19 cellular contexts compared by ENCODE assay signal in genomic region chr10:122420624-122421007, GRCh38. TPM values are rescaled to one million over a fixed set of nuclear protein-coding genes. Genes with fewer than 3 reads are reported as not detected.
DNase-seq lines count a peak whose midpoint lies in the region; ATAC-seq, FAIRE-seq and TF ChIP-seq lines count a peak whose summit lies in the region.
"Had no signal": no experiment of that assay in that cellular context is flagged by ENCODE, and none has a peak within 500 bp of the region (broad histone marks: within the 10 kb centered on the region; RNA-seq: fewer than 3 reads in every experiment).

No MANE protein-coding gene starts in this region.

- no peak overlapping the region for H3K4me3 Mint-ChIP-seq in activated naive CD4-positive, alpha-beta T cell treated with anti-CD3 and anti-CD28 coated beads, Interleukin-2, amount 10 ng/mL, durations not matched to agents 7 days and 5 days
- peak overlapping the region; percentile 11 for H3K4me3 Mint-ChIP-seq in activated T-helper 17 cell treated with anti-CD3 and anti-CD28 coated beads, Interleukin-2, amount 50 U/mL, for 72 hours
- H3K4me3 Mint-ChIP-seq: activated T-helper 1 cell treated with anti-CD3 and anti-CD28 coated beads, Interleukin-12 subunit alpha, Interleukin-12 subunit beta, Interleukin-2, Interleukin-4 antibody, amounts not matched to agents 30 ng/mL and 10 ng/mL and 1 ng/mL, durations not matched to agents 14 hours and 24 hours and 36 hours had no signal

- H2AFZ ChIP-seq in keratinocyte (ENCODE audit: control insufficient read depth, low read length): no peak overlapping the region

- no peaks in the 10 kb centered on the region for H3K27me3 ChIP-seq in keratinocyte (ENCODE audit: control insufficient read depth, extremely low read depth, insufficient read depth, low read length)
- H3K27me3 ChIP-seq: MG63, Peyer's patch had no signal

- H3K36me3 ChIP-seq in keratinocyte (ENCODE audit: control insufficient read depth in 2 of 2, extremely low read depth in 1 of 2, insufficient read depth in 2 of 2, low read length in 2 of 2): peaks cover 3 to 18% of the 10 kb centered on the region in 2 experiments

- no peak overlapping the region for H3K4me3 ChIP-seq in keratinocyte (ENCODE audit: control insufficient read depth in 2 of 3, extremely low read depth in 1 of 3, insufficient read depth in 2 of 3, low read depth in 1 of 3, low read length in 3 of 3)
- H3K4me3 ChIP-seq: MG63, Peyer's patch had no signal

- ATAC-seq in activated naive CD4-positive, alpha-beta T cell treated with anti-CD3 and anti-CD28 coated beads, Interleukin-2, amount 50 U/mL, for 72 hours: no peak
- ATAC-seq in activated T-helper 17 cell treated with anti-CD3 and anti-CD28 coated beads, Interleukin-2, amount 50 U/mL, for 72 hours (replicated peaks): no peak
- ATAC-seq: activated CD4-positive, CD25-positive, alpha-beta regulatory T cell treated with anti-CD3 and anti-CD28 coated beads, Interleukin-2, amount 50 U/mL, for 24 hours had no signal

- peak overlapping the region; percentile 61 for H3K9ac ChIP-seq in keratinocyte (ENCODE audit: control insufficient read depth, extremely low read depth, insufficient read depth, low read length)

- peak; percentile 5 for FAIRE-seq in keratinocyte (lab: Jason Lieb, UNC)
- FAIRE-seq: bronchial epithelial cell had no signal

- DNase-seq in activated naive CD4-positive, alpha-beta T cell treated with anti-CD3 and anti-CD28 coated beads, Interleukin-2, amount 10 ng/mL, durations not matched to agents 7 days and 5 days: no peak
- no peak for DNase-seq in activated naive CD4-positive, alpha-beta T cell treated with anti-CD3 and anti-CD28 coated beads, Interleukin-2, amount 50 U/mL, for 72 hours (ENCODE audit: low spot score in 2 of 2)
- DNase-seq in keratinocyte (ENCODE audit: low read depth, low spot score) (no peak), activated gamma-delta T cell treated with Interleukin-2 at 50 U/mL for 16 hours (no peak), MV-4-11 (lab: John Stamatoyannopoulos, UW) (no peak)
- DNase-seq in stimulated activated CD4-positive, alpha-beta T cell treated with anti-CD3 and anti-CD28 coated beads, Interleukin-4, amount 100 ng/mL, for 24 hours: no peak
- DNase-seq: islet precursor cell, NCI-H2029 treated with DMSO at 0.1 percent for 48 hours, NCI-H526 treated with DMSO at 0.1 percent for 48 hours, Peyer's patch had no signal

- peak overlapping the region; percentile 52 for H3K4me2 ChIP-seq in keratinocyte (ENCODE audit: control insufficient read depth, extremely low read depth, insufficient read depth, low read depth, low read length)

- TF ChIP-seq CTCF in keratinocyte (optimal IDR thresholded peaks at IDR 0.05 in 1 of 3, IDR thresholded peaks at IDR 0.05 in 1 of 3, conservative IDR thresholded peaks at IDR 0.05 in 1 of 3; ENCODE audit: extremely low read depth in 1 of 3, insufficient read depth in 2 of 3, low read length in 3 of 3): no peak

- dilution Hi-C loops in keratinocyte (cut with MboI; ENCODE audit: extremely low pct_ligation_motif_present, low sequenced_read_pairs): no loop called here

- no peaks in the 10 kb centered on the region for H3K79me2 ChIP-seq in keratinocyte (ENCODE audit: control insufficient read depth, insufficient read depth, low read length)

- no peaks in the 10 kb centered on the region for H3K27me3 Mint-ChIP-seq in activated naive CD4-positive, alpha-beta T cell treated with anti-CD3 and anti-CD28 coated beads, Interleukin-2, amount 10 ng/mL, durations not matched to agents 7 days and 5 days
- no peaks in the 10 kb centered on the region for H3K27me3 Mint-ChIP-seq in activated T-helper 17 cell treated with anti-CD3 and anti-CD28 coated beads, Interleukin-2, amount 50 U/mL, for 72 hours
- H3K27me3 Mint-ChIP-seq: progenitor cell of endocrine pancreas had no signal

- CTCF ChIA-PET in activated naive CD4-positive, alpha-beta T cell treated with anti-CD3 and anti-CD28 coated beads, Interleukin-2, amount 10 ng/mL, durations not matched to agents 7 days and 5 days (lab: Charles Lee): no interaction called here

- H3K4me1 ChIP-seq in keratinocyte (ENCODE audit: control insufficient read depth, extremely low read depth, insufficient read depth, low read length): peaks cover 40% of the 10 kb centered on the region

- no peaks in the 10 kb centered on the region for H3K9me3 Mint-ChIP-seq in activated naive CD4-positive, alpha-beta T cell treated with anti-CD3 and anti-CD28 coated beads, Interleukin-2, amount 10 ng/mL, durations not matched to agents 7 days and 5 days
- no peaks in the 10 kb centered on the region for H3K9me3 Mint-ChIP-seq in activated naive CD4-positive, alpha-beta T cell treated with anti-CD3 and anti-CD28 coated beads, Interleukin-2, amount 50 U/mL, for 72 hours
- H3K9me3 Mint-ChIP-seq in activated T-helper 17 cell treated with anti-CD3 and anti-CD28 coated beads, Interleukin-2, amount 50 U/mL, for 72 hours: no peaks in the 10 kb centered on the region
- H3K9me3 Mint-ChIP-seq: activated T-helper 1 cell treated with anti-CD3 and anti-CD28 coated beads, Interleukin-12 subunit alpha, Interleukin-12 subunit beta, Interleukin-2, Interleukin-4 antibody, amounts not matched to agents 30 ng/mL and 10 ng/mL and 1 ng/mL, durations not matched to agents 14 hours and 24 hours and 36 hours had no signal

- peaks cover 69% of the 10 kb centered on the region for H3K4me1 Mint-ChIP-seq in activated naive CD4-positive, alpha-beta T cell treated with anti-CD3 and anti-CD28 coated beads, Interleukin-2, amount 10 ng/mL, durations not matched to agents 7 days and 5 days
- H3K4me1 Mint-ChIP-seq in activated T-helper 17 cell treated with anti-CD3 and anti-CD28 coated beads, Interleukin-2, amount 50 U/mL, for 72 hours: peaks cover 28% of the 10 kb centered on the region

- peak overlapping the region; percentile 59 for H3K27ac Mint-ChIP-seq in activated naive CD4-positive, alpha-beta T cell treated with anti-CD3 and anti-CD28 coated beads, Interleukin-2, amount 10 ng/mL, durations not matched to agents 7 days and 5 days
- H3K27ac Mint-ChIP-seq in activated naive CD4-positive, alpha-beta T cell treated with anti-CD3 and anti-CD28 coated beads, Interleukin-2, amount 50 U/mL, for 72 hours: peak overlapping the region in 1 of 2 donors; percentile 77
- peak overlapping the region; percentile 5 for H3K27ac Mint-ChIP-seq in activated T-helper 17 cell treated with anti-CD3 and anti-CD28 coated beads, Interleukin-2, amount 50 U/mL, for 72 hours
- H3K27ac Mint-ChIP-seq: activated T-helper 1 cell treated with anti-CD3 and anti-CD28 coated beads, Interleukin-12 subunit alpha, Interleukin-12 subunit beta, Interleukin-2, Interleukin-4 antibody, amounts not matched to agents 30 ng/mL and 10 ng/mL and 1 ng/mL, durations not matched to agents 14 hours and 24 hours and 36 hours; progenitor cell of endocrine pancreas had no signal

- no peaks in the 10 kb centered on the region for H4K20me1 ChIP-seq in keratinocyte (ENCODE audit: control insufficient read depth, extremely low read depth, insufficient read depth, low read length)

- no peaks in the 10 kb centered on the region for H3K9me3 ChIP-seq in keratinocyte (ENCODE audit: control insufficient read depth, low read depth, low read length)
- H3K9me3 ChIP-seq: MG63, Peyer's patch had no signal

- peak overlapping the region; percentile 97 for H3K27ac ChIP-seq in keratinocyte (ENCODE audit: control insufficient read depth, insufficient read depth, low read length)
- peak overlapping the region; percentile 64 for H3K27ac ChIP-seq in temporal lobe (ENCODE audit: low read depth, low read length)
- H3K27ac ChIP-seq: Peyer's patch had no signal

- H3K36me3 Mint-ChIP-seq in activated naive CD4-positive, alpha-beta T cell treated with anti-CD3 and anti-CD28 coated beads, Interleukin-2, amount 10 ng/mL, durations not matched to agents 7 days and 5 days: peaks cover 48% of the 10 kb centered on the region
- H3K36me3 Mint-ChIP-seq in activated naive CD4-positive, alpha-beta T cell treated with anti-CD3 and anti-CD28 coated beads, Interleukin-2, amount 50 U/mL, for 72 hours: peaks cover 10 to 35% of the 10 kb centered on the region in 2 donors
- H3K36me3 Mint-ChIP-seq in activated T-helper 17 cell treated with anti-CD3 and anti-CD28 coated beads, Interleukin-2, amount 50 U/mL, for 72 hours (ENCODE audit: low read depth): peaks cover 50% of the 10 kb centered on the region

- H3K9me1 ChIP-seq in keratinocyte (ENCODE audit: control insufficient read depth, extremely low read depth, insufficient read depth, low read length): no peaks in the 10 kb centered on the region

RNA-seq across cellular contexts. Expression of gene ARMS2, which starts 33.8 kb away (rescaled TPM):
- total RNA-seq in activated naive CD4-positive, alpha-beta T cell treated with anti-CD3 and anti-CD28 coated beads, Interleukin-2, amount 50 U/mL, for 72 hours: under 1 TPM in 1 of 2 donors, not detected in 1; 0.43 TPM
- total RNA-seq in activated T-helper 17 cell treated with anti-CD3 and anti-CD28 coated beads, Interleukin-2, amount 50 U/mL, for 72 hours: not detected
- 0.08 TPM in 1 of 3 replicates, not detected in the others for polyA plus RNA-seq in keratinocyte
- not detected for polyA plus RNA-seq in keratinocyte (2011; ENCODE audit: low read depth)
- polyA plus RNA-seq in keratinocyte (2011; cell fraction: cytosol; rRNA removed): not detected in 2 replicates
- not detected in 2 replicates for polyA plus RNA-seq in keratinocyte (2011; cell fraction: nucleus; rRNA removed)
- polyA plus RNA-seq in keratinocyte (2012; ENCODE audit: low replicate concordance): not detected in 2 replicates
- 0.29 to 1.3 TPM (median 0.56 TPM) in 3 replicates for polyA minus RNA-seq in keratinocyte
- polyA minus RNA-seq in keratinocyte (2011; cell fraction: cytosol; rRNA and poly(A)+ RNA removed): not detected
- polyA minus RNA-seq in keratinocyte (2011; cell fraction: nucleus; rRNA and poly(A)+ RNA removed): not detected in 2 replicates
- not detected for total RNA-seq in temporal lobe
- total RNA-seq: activated T-helper 1 cell treated with anti-CD3 and anti-CD28 coated beads, Interleukin-12 subunit alpha, Interleukin-12 subunit beta, Interleukin-2, Interleukin-4 antibody, amounts not matched to agents 30 ng/mL and 10 ng/mL and 1 ng/mL, durations not matched to agents 14 hours and 24 hours and 36 hours; bronchial epithelial cell; HT1080; Peyer's patch; progenitor cell of endocrine pancreas; urinary bladder had no signal
- polyA plus RNA-seq: urinary bladder had no signal

RNA-seq across cellular contexts. Expression of gene HTRA1, which starts 40.7 kb away (rescaled TPM):
- not detected for total RNA-seq in activated naive CD4-positive, alpha-beta T cell treated with anti-CD3 and anti-CD28 coated beads, Interleukin-2, amount 50 U/mL, for 72 hours
- not detected for total RNA-seq in activated T-helper 17 cell treated with anti-CD3 and anti-CD28 coated beads, Interleukin-2, amount 50 U/mL, for 72 hours
- 353 to 506 TPM (median 412 TPM) in 3 replicates for polyA plus RNA-seq in keratinocyte
- 77.7 TPM for polyA plus RNA-seq in keratinocyte (2011; ENCODE audit: low read depth)
- polyA plus RNA-seq in keratinocyte (2011; cell fraction: cytosol; rRNA removed): 332 and 372 TPM in 2 replicates
- polyA plus RNA-seq in keratinocyte (2011; cell fraction: nucleus; rRNA removed): 463 and 555 TPM in 2 replicates
- 189 and 262 TPM in 2 replicates for polyA plus RNA-seq in keratinocyte (2012; ENCODE audit: low replicate concordance)
- polyA minus RNA-seq in keratinocyte: 106 to 221 TPM (median 187 TPM) in 3 replicates
- 191 TPM for polyA minus RNA-seq in keratinocyte (2011; cell fraction: cytosol; rRNA and poly(A)+ RNA removed)
- polyA minus RNA-seq in keratinocyte (2011; cell fraction: nucleus; rRNA and poly(A)+ RNA removed): 118 and 182 TPM in 2 replicates
- 46.7 TPM for total RNA-seq in temporal lobe
- total RNA-seq: activated T-helper 1 cell treated with anti-CD3 and anti-CD28 coated beads, Interleukin-12 subunit alpha, Interleukin-12 subunit beta, Interleukin-2, Interleukin-4 antibody, amounts not matched to agents 30 ng/mL and 10 ng/mL and 1 ng/mL, durations not matched to agents 14 hours and 24 hours and 36 hours had no signal

RNA-seq across cellular contexts. Expression of gene PLEKHA1, which starts 46.1 kb away (rescaled TPM):
- 1 to 10 TPM; 7.0 to 8.7 TPM for total RNA-seq in activated naive CD4-positive, alpha-beta T cell treated with anti-CD3 and anti-CD28 coated beads, Interleukin-2, amount 50 U/mL, for 72 hours
- total RNA-seq in activated T-helper 17 cell treated with anti-CD3 and anti-CD28 coated beads, Interleukin-2, amount 50 U/mL, for 72 hours: 10 to 100 TPM in 1 of 2 donors, 1 to 10 TPM in 1; 2.4 to 13.9 TPM
- 52.8 to 66.7 TPM (median 55.8 TPM) in 3 replicates for polyA plus RNA-seq in keratinocyte
- polyA plus RNA-seq in keratinocyte (2011; ENCODE audit: low read depth): 39.8 TPM
- polyA plus RNA-seq in keratinocyte (2011; cell fraction: cytosol; rRNA removed): 46.8 and 78.7 TPM in 2 replicates
- 46.9 and 63.2 TPM in 2 replicates for polyA plus RNA-seq in keratinocyte (2011; cell fraction: nucleus; rRNA removed)
- 40.4 and 50.6 TPM in 2 replicates for polyA plus RNA-seq in keratinocyte (2012; ENCODE audit: low replicate concordance)
- polyA minus RNA-seq in keratinocyte: 10.3 to 99.6 TPM (median 53.0 TPM) in 3 replicates
- polyA minus RNA-seq in keratinocyte (2011; cell fraction: cytosol; rRNA and poly(A)+ RNA removed): 47.4 TPM
- 28.8 and 63.1 TPM in 2 replicates for polyA minus RNA-seq in keratinocyte (2011; cell fraction: nucleus; rRNA and poly(A)+ RNA removed)
- 26.3 TPM for total RNA-seq in temporal lobe

Comparison
In these comparisons a context has a peak if more than half of its experiments do, and no peak if none do; other contexts are left out.
1. RNA of gene HTRA1, which starts 40.7 kb away (total RNA-seq): 46.7 TPM in temporal lobe (single experiment); not detected in activated T-helper 17 cell treated with anti-CD3 and anti-CD28 coated beads, Interleukin-2, amount 50 U/mL, for 72 hours and not detected in activated naive CD4-positive, alpha-beta T cell treated with anti-CD3 and anti-CD28 coated beads, Interleukin-2, amount 50 U/mL, for 72 hours; every median in the first group is over 10 times any median in the second.